In the genomic region with DNA sequence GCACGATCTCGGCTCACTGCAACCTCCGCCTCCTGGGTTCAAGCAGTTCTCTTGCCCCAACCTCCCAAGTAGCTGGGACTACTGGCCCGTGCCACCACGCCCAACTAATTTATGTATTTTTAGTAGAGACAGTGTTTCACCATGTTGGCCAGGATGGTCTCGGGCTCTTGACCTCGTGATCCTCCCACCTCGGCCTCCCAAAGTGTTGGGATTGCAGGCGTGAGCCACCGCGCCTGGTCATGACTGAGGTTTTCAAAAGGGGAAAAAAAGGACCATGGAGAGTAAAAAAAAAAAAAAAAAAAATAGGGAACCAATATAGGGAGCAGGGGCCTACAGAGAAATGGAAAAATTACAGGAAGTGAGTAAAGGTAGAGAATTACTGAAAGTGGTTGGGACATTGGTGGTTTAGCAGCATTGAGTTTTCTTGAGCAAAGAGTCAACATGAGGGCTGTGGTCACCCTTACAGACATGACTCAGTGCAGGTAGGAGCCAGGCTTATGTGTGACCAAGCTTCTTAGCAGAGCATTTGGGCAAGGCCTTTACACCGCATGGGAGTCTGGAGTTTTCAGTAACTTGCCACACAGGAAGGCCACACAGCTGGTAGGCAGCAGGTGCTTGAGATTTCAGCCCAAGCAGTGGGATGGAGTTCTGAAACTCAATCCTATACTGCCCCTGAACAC, we compare ENCODE assay signal across 11 cellular contexts.
A peak's percentile ranks its signal among the peaks of the same experiment; 100 is the strongest.
DNase-seq lines count a peak whose midpoint lies in the region; ATAC-seq and TF ChIP-seq lines count a peak whose summit lies in the region.
"Had no signal": no experiment of that assay in that cellular context is flagged by ENCODE, and none has a peak within 500 bp of the region (broad histone marks: within the 10 kb centered on the region; RNA-seq: fewer than 3 reads in every experiment).

No MANE protein-coding gene starts in this region.

- H3K27me3 ChIP-seq in transverse colon = no peaks in the 10 kb centered on the region

- TF ChIP-seq POLR2A in transverse colon (IDR thresholded peaks at IDR 0.05) = no peak

- H3K4me3 ChIP-seq in transverse colon = no peak overlapping the region
- H3K4me3 ChIP-seq: K562, lung had no signal

- TF ChIP-seq EP300 in transverse colon (IDR thresholded peaks at IDR 0.05; ENCODE audit: low read depth) = no peak

- no peak overlapping the region for H3K27ac ChIP-seq in transverse colon

- no peaks in the 10 kb centered on the region for H3K36me3 ChIP-seq in transverse colon

- no peaks in the 10 kb centered on the region for H3K36me3 Mint-ChIP-seq in activated T-cell treated with anti-CD3 and anti-CD28 coated beads, Interleukin-2, amount 50 U/mL, for 24 hours (ENCODE audit: low read depth)

- H3K4me1 Mint-ChIP-seq in activated T-cell treated with anti-CD3 and anti-CD28 coated beads, Interleukin-2, amount 50 U/mL, for 24 hours (ENCODE audit: low read depth) = peaks cover 11% of the 10 kb centered on the region

- peak; percentile 62 for ATAC-seq in HG02642 (IDR thresholded peaks at IDR 0.05; ENCODE audit: poor library complexity, unreplicated experiment)
- ATAC-seq in left lobe of liver = no peak
- ATAC-seq: K562 had no signal

- peaks cover 2% of the 10 kb centered on the region for H3K27me3 Mint-ChIP-seq in activated T-cell treated with anti-CD3 and anti-CD28 coated beads, Interleukin-2, amount 50 U/mL, for 24 hours

- no peak for TF ChIP-seq CTCF in transverse colon (IDR thresholded peaks at IDR 0.05)

- peak; percentile 31 to 39 for DNase-seq in activated T-cell treated with anti-CD3 and anti-CD28 coated beads, Interleukin-2, amount 50 U/mL, for 48 hours
- DNase-seq in activated T-cell treated with anti-CD3 and anti-CD28 coated beads, Interleukin-2, amount 50 U/mL, for 24 hours = no peak
- DNase-seq in NOMO-1 treated with DMSO at 0.1 percent for 48 hours (lab: John Stamatoyannopoulos, UW; ENCODE audit: unreplicated experiment) = peak; percentile 93
- DNase-seq in stimulated activated CD8-positive, alpha-beta memory T cell treated with anti-CD3 and anti-CD28 coated beads, Interleukin-4, amount 100 ng/mL, for 48 hours = peak; percentile 29
- no peak for DNase-seq in left lobe of liver (ENCODE audit: low spot score)
- DNase-seq in transverse colon = no peak
- no peak for DNase-seq in cortex of kidney (lab: John Stamatoyannopoulos, UW)
- DNase-seq: activated T-cell treated with anti-CD3 and anti-CD28 coated beads for 4 hours had no signal

- no peak overlapping the region for H3K27ac Mint-ChIP-seq in activated T-cell treated with anti-CD3 and anti-CD28 coated beads, Interleukin-2, amount 50 U/mL, for 24 hours

- WGBS in transverse colon (ENCODE audit: low coverage in 1 of 2), 2 donors = 60 to 86% methylated on average over 2 to 12 of the region's 12 CpGs

- no peak overlapping the region for H3K4me3 Mint-ChIP-seq in activated T-cell treated with anti-CD3 and anti-CD28 coated beads, Interleukin-2, amount 50 U/mL, for 24 hours

- in situ Hi-C loops in transverse colon (cut with MboI; ENCODE audit: low pct_ligation_motif_present in 1 of 4, low pct_unique_long_range_greater_than_20kb in 1 of 4, low sequenced_read_pairs in 3 of 4) = no loop called here

- no peaks in the 10 kb centered on the region for H3K9me3 Mint-ChIP-seq in activated T-cell treated with anti-CD3 and anti-CD28 coated beads, Interleukin-2, amount 50 U/mL, for 24 hours

- no peaks in the 10 kb centered on the region for H3K4me1 ChIP-seq in transverse colon

- intact Hi-C loops in transverse colon (cut with DNase I; ENCODE audit: low total_unique reads) = no loop called here

- no peaks in the 10 kb centered on the region for H3K9me3 ChIP-seq in transverse colon

Comparison
In these comparisons a context has a peak if more than half of its experiments do, and no peak if none do; other contexts are left out.
1. DNase-seq: peak in activated T-cell treated with anti-CD3 and anti-CD28 coated beads, Interleukin-2, amount 50 U/mL, for 48 hours (2 of 2), NOMO-1 treated with DMSO at 0.1 percent for 48 hours (single experiment) and stimulated activated CD8-positive, alpha-beta memory T cell treated with anti-CD3 and anti-CD28 coated beads, Interleukin-4, amount 100 ng/mL, for 48 hours (single experiment); none in activated T-cell treated with anti-CD3 and anti-CD28 coated beads, Interleukin-2, amount 50 U/mL, for 24 hours (single experiment), left lobe of liver (single experiment), transverse colon (single experiment) and cortex of kidney (single experiment).